In genomic region chr5:97071101-97071500, GRCh38 we compare ENCODE assay signal across 12 cellular contexts.
DNase-seq lines count a peak whose midpoint lies in the region; ATAC-seq, FAIRE-seq and TF ChIP-seq lines count a peak whose summit lies in the region.
"Had no signal": no experiment of that assay in that cellular context is flagged by ENCODE, and none has a peak within 500 bp of the region (broad histone marks: within the 10 kb centered on the region; RNA-seq: fewer than 3 reads in every experiment).

No MANE protein-coding gene starts in this region.

- H3K4me3 ChIP-seq in adrenal gland (no peak overlapping the region), keratinocyte (ENCODE audit: control insufficient read depth in 2 of 3, extremely low read depth in 1 of 3, insufficient read depth in 2 of 3, low read depth in 1 of 3, low read length in 3 of 3) (no peak overlapping the region), suprapubic skin (peak overlapping the region; percentile 4), GM23338 (no peak overlapping the region), Peyer's patch (no peak overlapping the region)
- H3K4me3 ChIP-seq: esophagus squamous epithelium, lower lobe of right lung had no signal

- H2AFZ ChIP-seq in keratinocyte (ENCODE audit: control insufficient read depth, low read length) (no peak overlapping the region), GM23338 (no peak overlapping the region)

- H3K36me3 ChIP-seq in adrenal gland (replicated peaks in 1 of 2) (no peaks in the 10 kb centered on the region), keratinocyte (ENCODE audit: control insufficient read depth in 2 of 2, extremely low read depth in 1 of 2, insufficient read depth in 2 of 2, low read length in 2 of 2) (no peaks in the 10 kb centered on the region), suprapubic skin (no peaks in the 10 kb centered on the region), GM23338 (ENCODE audit: insufficient read depth) (no peaks in the 10 kb centered on the region), Peyer's patch (no peaks in the 10 kb centered on the region)
- H3K36me3 ChIP-seq: esophagus squamous epithelium, lower lobe of right lung had no signal

- FAIRE-seq in keratinocyte (lab: Jason Lieb, UNC) = peak; percentile 75

- no peaks in the 10 kb centered on the region for H3K27me3 ChIP-seq in adrenal gland
- H3K27me3 ChIP-seq in keratinocyte (ENCODE audit: control insufficient read depth, extremely low read depth, insufficient read depth, low read length) = no peaks in the 10 kb centered on the region
- no peaks in the 10 kb centered on the region for H3K27me3 ChIP-seq in suprapubic skin
- H3K27me3 ChIP-seq in GM23338 (ENCODE audit: insufficient read depth) = no peaks in the 10 kb centered on the region
- H3K27me3 ChIP-seq in Peyer's patch = no peaks in the 10 kb centered on the region
- H3K27me3 ChIP-seq: esophagus squamous epithelium had no signal

- H3K79me2 ChIP-seq in keratinocyte (ENCODE audit: control insufficient read depth, insufficient read depth, low read length) (no peaks in the 10 kb centered on the region), GM23338 (replicated peaks; ENCODE audit: insufficient read depth) (no peaks in the 10 kb centered on the region)

- no peak overlapping the region for H3K9ac ChIP-seq in keratinocyte (ENCODE audit: control insufficient read depth, extremely low read depth, insufficient read depth, low read length)

- TF ChIP-seq EP300 in suprapubic skin (IDR thresholded peaks at IDR 0.05) = no peak

- H3K27ac Mint-ChIP-seq in GM23338 = no peak overlapping the region
- no peak overlapping the region for H3K27ac Mint-ChIP-seq in natural killer cell treated with Interleukin-12 subunit alpha and Interleukin-12 subunit beta and Interleukin-15 and Interleukin-18, amount 100 ng/mL, for 72 hours

- no peaks in the 10 kb centered on the region for H3F3A ChIP-seq in GM23338 (replicated peaks; ENCODE audit: low read depth)

- no peak for ATAC-seq in GM23338
- ATAC-seq in natural killer cell treated with Interleukin-12 subunit alpha and Interleukin-12 subunit beta and Interleukin-15 and Interleukin-18, amount 100 ng/mL, for 72 hours = no peak
- ATAC-seq: lower lobe of right lung had no signal

- H3K9me1 ChIP-seq in keratinocyte (ENCODE audit: control insufficient read depth, extremely low read depth, insufficient read depth, low read length) = no peaks in the 10 kb centered on the region

- intact Hi-C loops in adrenal gland (cut with DNase I) = no loop called here

- no peaks in the 10 kb centered on the region for H3K9me3 ChIP-seq in adrenal gland (replicated peaks in 1 of 3)
- H3K9me3 ChIP-seq in keratinocyte (ENCODE audit: control insufficient read depth, low read depth, low read length) = no peaks in the 10 kb centered on the region
- H3K9me3 ChIP-seq in suprapubic skin = no peaks in the 10 kb centered on the region
- no peaks in the 10 kb centered on the region for H3K9me3 ChIP-seq in Peyer's patch
- H3K9me3 ChIP-seq: esophagus squamous epithelium, lower lobe of right lung had no signal

- DNase-seq in HCEC 1CT = peak; percentile 86
- DNase-seq in adrenal gland = peak; percentile 43 to 82 (median 69)
- no peak for DNase-seq in keratinocyte (ENCODE audit: low read depth, low spot score)
- no peak for DNase-seq in suprapubic skin (ENCODE audit: low spot score in 2 of 2)
- no peak for DNase-seq in GM23338 (ENCODE audit: low spot score)
- DNase-seq in Peyer's patch = no peak
- no peak for DNase-seq in SKM-1 (lab: John Stamatoyannopoulos, UW; ENCODE audit: unreplicated experiment)
- no peak for DNase-seq in natural killer cell treated with Interleukin-12 subunit alpha and Interleukin-12 subunit beta and Interleukin-15 and Interleukin-18, amount 100 ng/mL, for 72 hours (ENCODE audit: low spot score)
- DNase-seq: activated CD8-positive, alpha-beta memory T cell treated with anti-CD3 and anti-CD28 coated beads, Interleukin-2, amount 50 U/mL, for 48 hours; DMS79; esophagus squamous epithelium; lower lobe of right lung had no signal

- H4K20me1 ChIP-seq in keratinocyte (ENCODE audit: control insufficient read depth, extremely low read depth, insufficient read depth, low read length) (no peaks in the 10 kb centered on the region), GM23338 (replicated peaks; ENCODE audit: insufficient read depth) (no peaks in the 10 kb centered on the region)

- TF ChIP-seq CTCF in adrenal gland (IDR thresholded peaks at IDR 0.05) (no peak), keratinocyte (optimal IDR thresholded peaks at IDR 0.05 in 1 of 3, IDR thresholded peaks at IDR 0.05 in 1 of 3, conservative IDR thresholded peaks at IDR 0.05 in 1 of 3; ENCODE audit: extremely low read depth in 1 of 3, insufficient read depth in 2 of 3, low read length in 3 of 3) (no peak), suprapubic skin (IDR thresholded peaks at IDR 0.05) (no peak), GM23338 (conservative IDR thresholded peaks at IDR 0.05; ENCODE audit: low read depth in 2 of 2) (no peak), Peyer's patch (IDR thresholded peaks at IDR 0.05) (no peak)

- dilution Hi-C loops in keratinocyte (cut with MboI; ENCODE audit: extremely low pct_ligation_motif_present, low sequenced_read_pairs) = no loop called here

- H3K27ac ChIP-seq in adrenal gland (peak overlapping the region in 1 of 5 donors; percentile 47), keratinocyte (ENCODE audit: control insufficient read depth, insufficient read depth, low read length) (no peak overlapping the region), suprapubic skin (peak overlapping the region; percentile 47), GM23338 (ENCODE audit: low read depth) (no peak overlapping the region), Peyer's patch (peak overlapping the region in 1 of 4 donors; percentile 9)
- H3K27ac ChIP-seq: lower lobe of right lung had no signal

- no peaks in the 10 kb centered on the region; the same call in 1 of the 2 replicates for H3K9me2 ChIP-seq in GM23338 (ENCODE audit: insufficient read depth)

- no peaks in the 10 kb centered on the region for H3K4me1 ChIP-seq in adrenal gland (replicated peaks in 1 of 2)
- H3K4me1 ChIP-seq in keratinocyte (ENCODE audit: control insufficient read depth, extremely low read depth, insufficient read depth, low read length) = peaks cover 5% of the 10 kb centered on the region
- peaks cover 12% of the 10 kb centered on the region for H3K4me1 ChIP-seq in suprapubic skin
- H3K4me1 ChIP-seq in GM23338 (ENCODE audit: insufficient read depth) = peaks cover 12% of the 10 kb centered on the region
- H3K4me1 ChIP-seq in Peyer's patch = no peaks in the 10 kb centered on the region
- H3K4me1 ChIP-seq: lower lobe of right lung had no signal

- H3K27me3 Mint-ChIP-seq in GM23338 (ENCODE audit: insufficient read depth, low read depth, poor library complexity) = peaks cover 5% of the 10 kb centered on the region
- H3K27me3 Mint-ChIP-seq in natural killer cell treated with Interleukin-12 subunit alpha and Interleukin-12 subunit beta and Interleukin-15 and Interleukin-18, amount 100 ng/mL, for 72 hours = peaks cover 0 to 7% of the 10 kb centered on the region in 2 donors

- TF ChIP-seq POLR2A in adrenal gland (IDR thresholded peaks at IDR 0.05) (no peak), suprapubic skin (IDR thresholded peaks at IDR 0.05) (no peak), Peyer's patch (IDR thresholded peaks at IDR 0.05) (no peak)

- no peaks in the 10 kb centered on the region; the same call in 2 of the 3 replicates for H3K36me3 Mint-ChIP-seq in GM23338 (ENCODE audit: low read depth)
- H3K36me3 Mint-ChIP-seq in natural killer cell treated with Interleukin-12 subunit alpha and Interleukin-12 subunit beta and Interleukin-15 and Interleukin-18, amount 100 ng/mL, for 72 hours = no peaks in the 10 kb centered on the region

- WGBS in adrenal gland, 4 donors = 39 to 54% (median 41%) methylated on average over 8 of the region's 8 CpGs
- WGBS in suprapubic skin = 33% methylated on average over 8 of the region's 8 CpGs

- no peak overlapping the region for H3K4me3 Mint-ChIP-seq in GM23338
- H3K4me3 Mint-ChIP-seq in natural killer cell treated with Interleukin-12 subunit alpha and Interleukin-12 subunit beta and Interleukin-15 and Interleukin-18, amount 100 ng/mL, for 72 hours = no peak overlapping the region

- H3K4me2 ChIP-seq in keratinocyte (ENCODE audit: control insufficient read depth, extremely low read depth, insufficient read depth, low read depth, low read length) (peak overlapping the region; percentile 25), GM23338 (no peak overlapping the region)

- H3K9me3 Mint-ChIP-seq in GM23338 = no peaks in the 10 kb centered on the region
- no peaks in the 10 kb centered on the region for H3K9me3 Mint-ChIP-seq in natural killer cell treated with Interleukin-12 subunit alpha and Interleukin-12 subunit beta and Interleukin-15 and Interleukin-18, amount 100 ng/mL, for 72 hours

- peaks cover 11% of the 10 kb centered on the region for H3K4me1 Mint-ChIP-seq in GM23338
- no peaks in the 10 kb centered on the region for H3K4me1 Mint-ChIP-seq in natural killer cell treated with Interleukin-12 subunit alpha and Interleukin-12 subunit beta and Interleukin-15 and Interleukin-18, amount 100 ng/mL, for 72 hours (ENCODE audit: low read depth in 2 of 2)

TF ChIP-seq in GM23338, 12 proteins besides CTCF, POLR2A, EP300 and RAD21 (continues in another document):
- TF ChIP-seq ZNF114 (CRISPR knock-in tag; IDR thresholded peaks at IDR 0.05) = no peak
- no peak for TF ChIP-seq POLR2AphosphoS5 (IDR thresholded peaks at IDR 0.05; ENCODE audit: low read depth)
- no peak for TF ChIP-seq REST (IDR thresholded peaks at IDR 0.05; ENCODE audit: unreplicated experiment)

Comparison
In these comparisons a context has a peak if more than half of its experiments do, and no peak if none do; other contexts are left out.
1. DNase-seq: peak in HCEC 1CT (single experiment) and adrenal gland (7 of 7); none in keratinocyte (single experiment), suprapubic skin (0 of 2), GM23338 (single experiment), Peyer's patch (0 of 3), SKM-1 (single experiment) and natural killer cell treated with Interleukin-12 subunit alpha and Interleukin-12 subunit beta and Interleukin-15 and Interleukin-18, amount 100 ng/mL, for 72 hours (single experiment).